Comparison of ENCODE assay signal across 1 cellular context in the genomic region with DNA sequence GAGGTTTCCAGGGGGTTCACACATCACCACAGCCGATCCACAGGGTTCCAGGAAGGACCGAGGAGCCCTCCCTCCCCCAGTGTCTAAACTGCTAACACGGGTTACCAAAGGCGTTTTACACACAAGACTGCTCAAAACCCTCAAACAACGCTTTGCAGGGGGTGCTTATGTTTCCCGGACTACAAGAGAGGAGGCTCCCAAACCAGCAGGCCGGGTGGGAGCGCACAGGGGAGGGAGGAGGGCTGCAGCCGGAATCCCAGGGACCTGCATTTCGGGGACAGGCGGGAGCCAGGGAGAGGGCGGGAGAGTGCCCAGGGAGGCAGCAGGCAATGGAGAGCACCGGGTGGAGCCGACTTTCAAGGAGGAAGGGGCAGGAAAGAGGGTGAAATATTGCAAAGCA.
TF ChIP-seq lines count a peak whose summit lies in the region.

No MANE protein-coding gene starts in this region.

TF ChIP-seq in WTC11, 78 proteins besides CTCF, POLR2A, EP300 and RAD21 (continued from another document):
- TF ChIP-seq ZNF281 (CRISPR knock-in tag; IDR thresholded peaks at IDR 0.05) (no peak), ZNF671 (CRISPR knock-in tag; IDR thresholded peaks at IDR 0.05) (no peak), ATF2 (CRISPR knock-in tag; IDR thresholded peaks at IDR 0.05; ENCODE audit: borderline replicate concordance, low read depth) (no peak), ZMAT4 (CRISPR knock-in tag; IDR thresholded peaks at IDR 0.05) (no peak), ATF1 (CRISPR knock-in tag; IDR thresholded peaks at IDR 0.05) (no peak), FOXP4 (CRISPR knock-in tag; IDR thresholded peaks at IDR 0.05) (no peak), ATF6 (CRISPR knock-in tag; IDR thresholded peaks at IDR 0.05) (no peak), MXD4 (CRISPR knock-in tag; IDR thresholded peaks at IDR 0.05; ENCODE audit: borderline replicate concordance) (no peak), TCF7 (CRISPR knock-in tag; IDR thresholded peaks at IDR 0.05; ENCODE audit: low read depth) (no peak), ZNF423 (CRISPR knock-in tag; IDR thresholded peaks at IDR 0.05) (no peak), MLX (CRISPR knock-in tag; IDR thresholded peaks at IDR 0.05) (no peak), E2F4 (CRISPR knock-in tag; IDR thresholded peaks at IDR 0.05; ENCODE audit: borderline replicate concordance, low read depth) (no peak)
- TF ChIP-seq, protein P1, sequence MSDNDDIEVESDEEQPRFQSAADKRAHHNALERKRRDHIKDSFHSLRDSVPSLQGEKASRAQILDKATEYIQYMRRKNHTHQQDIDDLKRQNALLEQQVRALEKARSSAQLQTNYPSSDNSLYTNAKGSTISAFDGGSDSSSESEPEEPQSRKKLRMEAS (CRISPR knock-in tag; IDR thresholded peaks at IDR 0.05) = no peak
- TF ChIP-seq, protein P2, sequence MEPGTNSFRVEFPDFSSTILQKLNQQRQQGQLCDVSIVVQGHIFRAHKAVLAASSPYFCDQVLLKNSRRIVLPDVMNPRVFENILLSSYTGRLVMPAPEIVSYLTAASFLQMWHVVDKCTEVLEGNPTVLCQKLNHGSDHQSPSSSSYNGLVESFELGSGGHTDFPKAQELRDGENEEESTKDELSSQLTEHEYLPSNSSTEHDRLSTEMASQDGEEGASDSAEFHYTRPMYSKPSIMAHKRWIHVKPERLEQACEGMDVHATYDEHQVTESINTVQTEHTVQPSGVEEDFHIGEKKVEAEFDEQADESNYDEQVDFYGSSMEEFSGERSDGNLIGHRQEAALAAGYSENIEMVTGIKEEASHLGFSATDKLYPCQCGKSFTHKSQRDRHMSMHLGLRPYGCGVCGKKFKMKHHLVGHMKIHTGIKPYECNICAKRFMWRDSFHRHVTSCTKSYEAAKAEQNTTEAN (CRISPR knock-in tag; IDR thresholded peaks at IDR 0.05) = no peak
TF ChIP-seq in WTC11: peak in this region for 0.
